ENCODE assay signal across 19 cellular contexts in the genomic region with DNA sequence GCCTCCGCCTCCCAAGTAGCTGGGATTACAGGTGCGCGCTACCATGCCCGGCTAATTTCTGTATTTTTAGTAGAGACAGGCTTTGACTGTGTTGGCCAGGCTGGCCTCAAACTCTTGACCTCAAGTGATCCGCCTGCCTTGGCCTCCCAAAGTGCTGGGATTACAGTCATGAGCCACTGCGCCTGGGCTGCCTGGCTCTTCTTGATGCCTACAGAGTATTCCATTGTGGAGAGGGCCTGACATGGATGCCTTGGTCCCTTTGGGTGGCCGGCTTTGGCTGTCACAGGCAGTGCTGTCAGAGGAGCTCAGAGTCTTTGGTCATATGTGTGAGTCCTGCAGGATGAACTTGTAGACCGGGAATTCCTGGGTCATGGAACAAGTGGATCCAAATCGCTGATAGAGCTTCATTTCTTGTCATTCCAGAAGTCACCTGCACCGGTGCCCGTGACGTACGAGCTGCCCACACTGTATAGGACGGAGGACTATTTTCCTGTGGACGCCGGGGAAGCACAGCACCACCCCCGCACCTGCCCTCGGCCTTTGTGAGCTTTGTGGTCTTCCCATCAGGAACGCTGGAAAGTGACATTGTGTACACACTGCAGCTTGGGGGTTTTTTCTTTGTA.
"Had no signal": no experiment of that assay in that cellular context is flagged by ENCODE, and none has a peak within 500 bp of the region (broad histone marks: within the 10 kb centered on the region; RNA-seq: fewer than 3 reads in every experiment).

No MANE protein-coding gene starts in this region.

- H3K27me3 Mint-ChIP-seq: stimulated activated naive CD8-positive, alpha-beta T cell treated with anti-CD3 and anti-CD28 coated beads, Interleukin-15, Interleukin-2, amounts not matched to agents 100 ng/mL and 50 ng/mL, for 24 hours had no signal

- H3K4me3 Mint-ChIP-seq: endodermal cell; natural killer cell; neural crest cell; stimulated activated effector memory CD8-positive, alpha-beta T cell treated with anti-CD3 and anti-CD28 coated beads, Interleukin-12 subunit alpha, Interleukin-12 subunit beta, amount 100 ng/mL, for 72 hours; stimulated activated naive CD8-positive, alpha-beta T cell treated with anti-CD3 and anti-CD28 coated beads, Interleukin-15, Interleukin-2, amounts not matched to agents 100 ng/mL and 50 ng/mL, for 24 hours had no signal

- H3K4me3 ChIP-seq: coronary artery, heart left ventricle, smooth muscle cell, tibial artery, upper lobe of left lung, vagina had no signal

- H3K27me3 ChIP-seq: heart left ventricle, tibial artery, upper lobe of left lung, vagina had no signal

- H3K4me2 ChIP-seq: smooth muscle cell had no signal

- H3K9me3 ChIP-seq: heart left ventricle, tibial artery, upper lobe of left lung, vagina had no signal

- H3K4me1 ChIP-seq: heart left ventricle, tibial artery, upper lobe of left lung, vagina had no signal

- H3K36me3 Mint-ChIP-seq: natural killer cell had no signal

- H3K4me1 Mint-ChIP-seq: stimulated activated effector memory CD8-positive, alpha-beta T cell treated with anti-CD3 and anti-CD28 coated beads, Interleukin-12 subunit alpha, Interleukin-12 subunit beta, amount 100 ng/mL, for 72 hours had no signal

- H3K27ac Mint-ChIP-seq: endodermal cell; natural killer cell; stimulated activated naive CD8-positive, alpha-beta T cell treated with anti-CD3 and anti-CD28 coated beads, Interleukin-15, Interleukin-2, amounts not matched to agents 100 ng/mL and 50 ng/mL, for 24 hours had no signal

- H3K36me3 ChIP-seq: heart left ventricle, upper lobe of left lung, vagina had no signal

- ATAC-seq: heart left ventricle, left colon, left ventricle myocardium superior, natural killer cell had no signal

- H3K9me3 Mint-ChIP-seq: endodermal cell; natural killer cell; neural crest cell; stimulated activated effector memory CD8-positive, alpha-beta T cell treated with anti-CD3 and anti-CD28 coated beads, Interleukin-12 subunit alpha, Interleukin-12 subunit beta, amount 100 ng/mL, for 72 hours; stimulated activated naive CD8-positive, alpha-beta T cell treated with anti-CD3 and anti-CD28 coated beads, Interleukin-15, Interleukin-2, amounts not matched to agents 100 ng/mL and 50 ng/mL, for 24 hours had no signal

- DNase-seq: effector CD4-positive, alpha-beta T cell; endodermal cell; heart left ventricle; hippocampal formation; left colon; left ventricle myocardium superior; mammary epithelial cell; natural killer cell; occipital lobe; stimulated activated CD4-positive, alpha-beta T cell treated with anti-CD3 and anti-CD28 coated beads, Interleukin-4, amount 100 ng/mL, for 1 hour; stimulated activated CD8-positive, alpha-beta memory T cell treated with anti-CD3 and anti-CD28 coated beads, Interleukin-4, amount 100 ng/mL, for 48 hours; upper lobe of left lung had no signal

- H3K27ac ChIP-seq: coronary artery, heart left ventricle, tibial artery, upper lobe of left lung, vagina had no signal
